14 cellular contexts compared by ENCODE assay signal in the genomic region with DNA sequence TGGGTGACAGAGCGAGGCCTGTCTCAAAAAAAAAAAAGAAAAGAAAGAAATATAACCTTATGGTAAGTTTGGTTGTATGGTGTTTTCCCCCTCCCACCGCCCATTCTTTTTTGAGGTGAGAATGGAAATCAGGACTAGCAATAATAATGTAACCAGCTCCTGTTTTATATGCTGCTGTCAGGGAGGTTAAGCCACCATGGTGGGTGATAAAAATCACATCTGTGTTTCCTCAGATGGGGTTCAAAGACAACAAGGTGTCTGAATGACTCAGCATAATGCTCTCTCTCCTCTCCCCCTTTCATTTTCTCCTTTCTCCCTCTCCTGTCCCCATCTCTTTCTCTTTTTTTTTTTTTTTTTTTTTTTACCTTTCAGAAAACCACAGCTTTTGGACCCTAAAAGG. TPM values are rescaled to one million over a fixed set of nuclear protein-coding genes. Genes with fewer than 3 reads are reported as not detected.
DNase-seq lines count a peak whose midpoint lies in the region; ATAC-seq and TF ChIP-seq lines count a peak whose summit lies in the region.
"Had no signal": no experiment of that assay in that cellular context is flagged by ENCODE, and none has a peak within 500 bp of the region (broad histone marks: within the 10 kb centered on the region; RNA-seq: fewer than 3 reads in every experiment).

No MANE protein-coding gene starts in this region.

- H3K9me3 Mint-ChIP-seq in activated CD8-positive, alpha-beta T cell treated with anti-CD3 and anti-CD28 coated beads, Interleukin-2, amount 10 ng/mL, durations not matched to agents 7 days and 5 days (ENCODE audit: insufficient read depth) = no peaks in the 10 kb centered on the region

- H3K9me3 ChIP-seq in HEK293 (ENCODE audit: control insufficient read depth, insufficient read depth, low read depth, low read length) (no peaks in the 10 kb centered on the region; the same call in 1 of the 2 replicates), osteoblast (ENCODE audit: low read depth, low read length) (no peaks in the 10 kb centered on the region), uterus (no peaks in the 10 kb centered on the region)

- no peak for TF ChIP-seq POLR2A in uterus (IDR thresholded peaks at IDR 0.05)

- TF ChIP-seq CTCF in HEK293 (tag by site-specific recombination; IDR thresholded peaks at IDR 0.05) (no peak), osteoblast (IDR thresholded peaks at IDR 0.05; ENCODE audit: extremely low read depth, low read depth, low read length) (no peak), uterus (IDR thresholded peaks at IDR 0.05) (no peak)

- CTCF ChIA-PET in HEK293 (lab: Yijun Ruan, JAX) (interaction anchor here (0.6 to 2.0 kb wide), 6 partner anchors 14 to 238 kb away, joined by 3 to 9 read pairs (median 4); no protein-coding TSS in a partner anchor), HEK293T (lab: Yijun Ruan, JAX) (interaction anchor here (0.6 kb wide), 2 partner anchors 27 to 52 kb away, joined by 3 read pairs; no protein-coding TSS in a partner anchor)
- CTCF ChIA-PET in activated CD8-positive, alpha-beta T cell treated with anti-CD3 and anti-CD28 coated beads, Interleukin-2, amount 10 ng/mL, durations not matched to agents 7 days and 5 days (lab: Charles Lee) = interaction anchor here (0.7 to 1.8 kb wide), 6 partner anchors 21 to 121 kb away, joined by 3 to 7 read pairs (median 3); no protein-coding TSS in a partner anchor

- intact Hi-C loops in uterus (cut with DNase I; ENCODE audit: low total_unique reads) = no loop called here

- no peaks in the 10 kb centered on the region for H3K27me3 ChIP-seq in osteoblast (ENCODE audit: insufficient read depth, low read length)
- no peaks in the 10 kb centered on the region for H3K27me3 ChIP-seq in uterus
- H3K27me3 ChIP-seq: foreskin keratinocyte had no signal

- peaks cover 38% of the 10 kb centered on the region for H4K20me1 ChIP-seq in osteoblast (ENCODE audit: insufficient read depth, low read length)

- no peak overlapping the region for H3K4me2 ChIP-seq in osteoblast (ENCODE audit: insufficient read depth, low read length)

- H3K36me3 Mint-ChIP-seq in activated CD8-positive, alpha-beta T cell treated with anti-CD3 and anti-CD28 coated beads, Interleukin-2, amount 10 ng/mL, durations not matched to agents 7 days and 5 days (ENCODE audit: low read depth) = peaks cover 79% of the 10 kb centered on the region

- H2AFZ ChIP-seq in osteoblast (ENCODE audit: low read length) = no peak overlapping the region

- no peak for DNase-seq in activated CD4-positive, CD25-positive, alpha-beta regulatory T cell (lab: John Stamatoyannopoulos, UW)
- no peak for DNase-seq in activated CD8-positive, alpha-beta T cell treated with anti-CD3 and anti-CD28 coated beads, Interleukin-2, amount 10 ng/mL, durations not matched to agents 7 days and 5 days
- no peak for DNase-seq in osteoblast (ENCODE audit: insufficient read length, low spot score, missing footprints)
- DNase-seq in HEK293T (ENCODE audit: extremely low spot score) = no peak
- DNase-seq in uterus = no peak
- DNase-seq: activated effector memory CD4-positive, alpha-beta T cell treated with anti-CD3 and anti-CD28 coated beads, Interleukin-2, amount 50 U/mL, for 16 hours; effector memory CD4-positive, alpha-beta T cell; foreskin keratinocyte; midbrain; NCI-H1105 treated with DMSO at 0.1 percent for 48 hours had no signal

- H3K4me3 ChIP-seq in HEK293 (ENCODE audit: low read depth, low read length) (no peak overlapping the region), osteoblast (ENCODE audit: insufficient read depth, low read length) (no peak overlapping the region), uterus (no peak overlapping the region)

- peaks cover 99 to 100% of the 10 kb centered on the region in 2 experiments for H3K36me3 ChIP-seq in HEK293 (ENCODE audit: control insufficient read depth in 2 of 2, insufficient read depth in 1 of 2, low read length in 2 of 2)
- peaks cover 85% of the 10 kb centered on the region for H3K36me3 ChIP-seq in osteoblast (ENCODE audit: insufficient read depth, low read length)
- H3K36me3 ChIP-seq in uterus = no peaks in the 10 kb centered on the region

- peak; percentile 52 for ATAC-seq in activated CD4-positive, CD25-positive, alpha-beta regulatory T cell treated with anti-CD3 and anti-CD28 coated beads, Interleukin-2, amount 50 U/mL, for 24 hours
- ATAC-seq in activated CD8-positive, alpha-beta T cell treated with anti-CD3 and anti-CD28 coated beads, Interleukin-2, amount 10 ng/mL, durations not matched to agents 7 days and 5 days = peak; percentile 47
- no peak for ATAC-seq in GM21529 (IDR thresholded peaks at IDR 0.05; ENCODE audit: unreplicated experiment)

- H3K27ac Mint-ChIP-seq in activated CD8-positive, alpha-beta T cell treated with anti-CD3 and anti-CD28 coated beads, Interleukin-2, amount 10 ng/mL, durations not matched to agents 7 days and 5 days = no peak overlapping the region

- peaks cover 34% of the 10 kb centered on the region for H3K79me2 ChIP-seq in osteoblast (ENCODE audit: insufficient read depth, low read length)

- H3K27ac ChIP-seq in HEK293 (ENCODE audit: extremely low read depth, low read depth, low read length) = no peak overlapping the region
- H3K27ac ChIP-seq in osteoblast (ENCODE audit: low read depth, low read length) = peak overlapping the region; percentile 42
- peak overlapping the region in 1 of 2 donors; percentile 1 for H3K27ac ChIP-seq in uterus
- H3K27ac ChIP-seq: 22Rv1, foreskin keratinocyte had no signal

- H3K4me3 Mint-ChIP-seq in activated CD8-positive, alpha-beta T cell treated with anti-CD3 and anti-CD28 coated beads, Interleukin-2, amount 10 ng/mL, durations not matched to agents 7 days and 5 days = no peak overlapping the region

- H3K4me1 Mint-ChIP-seq in activated CD8-positive, alpha-beta T cell treated with anti-CD3 and anti-CD28 coated beads, Interleukin-2, amount 10 ng/mL, durations not matched to agents 7 days and 5 days (ENCODE audit: low read depth) = peaks cover 36% of the 10 kb centered on the region

- H3K4me1 ChIP-seq in HEK293 (ENCODE audit: control insufficient read depth, insufficient read depth, low read length) (peaks cover 16% of the 10 kb centered on the region), osteoblast (ENCODE audit: insufficient read depth, low read length) (peaks cover 33% of the 10 kb centered on the region), uterus (no peaks in the 10 kb centered on the region)
- H3K4me1 ChIP-seq: foreskin keratinocyte had no signal

- POLR2A ChIA-PET in HEK293 (lab: Yijun Ruan, JAX) = interaction anchor here (0.6 to 1.3 kb wide), 2 partner anchors 48 to 54 kb away, joined by 3 to 4 read pairs; no protein-coding TSS in a partner anchor
- POLR2A ChIA-PET in activated CD8-positive, alpha-beta T cell treated with anti-CD3 and anti-CD28 coated beads, Interleukin-2, amount 10 ng/mL, durations not matched to agents 7 days and 5 days (lab: Charles Lee) = interaction anchor here (0.7 to 1.7 kb wide), 2 partner anchors 53 to 55 kb away, joined by 4 to 7 read pairs; a partner anchor contains a TSS
- POLR2A ChIA-PET in HEK293T (lab: Yijun Ruan, JAX) = interaction anchor here (1.8 kb wide), 1 partner anchor 54 kb away, joined by 5 read pairs; a partner anchor contains a TSS

- no peaks in the 10 kb centered on the region for H3K27me3 Mint-ChIP-seq in activated CD8-positive, alpha-beta T cell treated with anti-CD3 and anti-CD28 coated beads, Interleukin-2, amount 10 ng/mL, durations not matched to agents 7 days and 5 days (ENCODE audit: low read depth)

TF ChIP-seq in HEK293, 187 proteins besides CTCF, POLR2A, EP300 and RAD21 (continues in another document):
- TF ChIP-seq GLIS1 (tag by site-specific recombination; IDR thresholded peaks at IDR 0.05) (peak; percentile 51), ZNF623 (tag by site-specific recombination; IDR thresholded peaks at IDR 0.05) (no peak), GFI1B (tag by site-specific recombination; IDR thresholded peaks at IDR 0.05) (0 out of 2 replicates have a peak, but pooled peaks have one; percentile 11), ZNF366 (tag by site-specific recombination; conservative IDR thresholded peaks at IDR 0.05) (0 out of 2 replicates have a peak, but pooled peaks have one; percentile 11)
- TF ChIP-seq, protein P1, sequence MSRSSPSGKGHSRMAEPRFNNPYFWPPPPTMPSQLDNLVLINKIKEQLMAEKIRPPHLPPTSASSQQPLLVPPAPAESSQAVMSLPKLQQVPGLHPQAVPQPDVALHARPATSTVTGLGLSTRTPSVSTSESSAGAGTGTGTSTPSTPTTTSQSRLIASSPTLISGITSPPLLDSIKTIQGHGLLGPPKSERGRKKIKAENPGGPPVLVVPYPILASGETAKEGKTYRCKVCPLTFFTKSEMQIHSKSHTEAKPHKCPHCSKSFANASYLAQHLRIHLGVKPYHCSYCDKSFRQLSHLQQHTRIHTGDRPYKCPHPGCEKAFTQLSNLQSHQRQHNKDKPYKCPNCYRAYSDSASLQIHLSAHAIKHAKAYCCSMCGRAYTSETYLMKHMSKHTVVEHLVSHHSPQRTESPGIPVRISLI (tag by site-specific recombination; IDR thresholded peaks at IDR 0.05) = peak; percentile 73; the same call in 1 of the 2 replicates

TF ChIP-seq in HEK293T, 16 proteins besides CTCF, POLR2A, EP300 and RAD21 (continues in another document):
- no peak for TF ChIP-seq FOXA1 (IDR thresholded peaks at IDR 0.05)
- no peak for TF ChIP-seq HDGF (IDR thresholded peaks at IDR 0.05; ENCODE audit: borderline replicate concordance)
- no peak for TF ChIP-seq ZNF384 (IDR thresholded peaks at IDR 0.05)
- TF ChIP-seq FOXM1 (IDR thresholded peaks at IDR 0.05; ENCODE audit: borderline replicate concordance) = no peak
- no peak for TF ChIP-seq FOXK2 (IDR thresholded peaks at IDR 0.05)
- no peak for TF ChIP-seq ELF4 (IDR thresholded peaks at IDR 0.05)
- TF ChIP-seq BHLHE40 (IDR thresholded peaks at IDR 0.05; ENCODE audit: borderline replicate concordance) = no peak
- TF ChIP-seq, protein P2, sequence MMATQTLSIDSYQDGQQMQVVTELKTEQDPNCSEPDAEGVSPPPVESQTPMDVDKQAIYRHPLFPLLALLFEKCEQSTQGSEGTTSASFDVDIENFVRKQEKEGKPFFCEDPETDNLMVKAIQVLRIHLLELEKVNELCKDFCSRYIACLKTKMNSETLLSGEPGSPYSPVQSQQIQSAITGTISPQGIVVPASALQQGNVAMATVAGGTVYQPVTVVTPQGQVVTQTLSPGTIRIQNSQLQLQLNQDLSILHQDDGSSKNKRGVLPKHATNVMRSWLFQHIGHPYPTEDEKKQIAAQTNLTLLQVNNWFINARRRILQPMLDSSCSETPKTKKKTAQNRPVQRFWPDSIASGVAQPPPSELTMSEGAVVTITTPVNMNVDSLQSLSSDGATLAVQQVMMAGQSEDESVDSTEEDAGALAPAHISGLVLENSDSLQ (IDR thresholded peaks at IDR 0.05) = no peak
- no peak for TF ChIP-seq ARNT (IDR thresholded peaks at IDR 0.05)

RNA-seq across cellular contexts. Expression of a gene that starts 28.3 kb away (rescaled TPM):
- 1 to 10 TPM; 6.3 to 8.3 TPM for total RNA-seq in activated CD8-positive, alpha-beta T cell treated with anti-CD3 and anti-CD28 coated beads, Interleukin-2, amount 10 ng/mL, durations not matched to agents 7 days and 5 days
- total RNA-seq in osteoblast = 25.0 and 29.8 TPM in 2 replicates
- 10 to 100 TPM; 22.4 to 54.6 (median 43.0) TPM for total RNA-seq in uterus

RNA-seq across cellular contexts. Expression of a gene that starts 53.7 kb away (rescaled TPM):
- total RNA-seq in activated CD8-positive, alpha-beta T cell treated with anti-CD3 and anti-CD28 coated beads, Interleukin-2, amount 10 ng/mL, durations not matched to agents 7 days and 5 days = 100 to 1,000 TPM; 133 to 139 TPM
- total RNA-seq in osteoblast (77.8 and 85.8 TPM in 2 replicates), uterus (100 to 1,000 TPM in 3 of 4 donors, 10 to 100 TPM in 1; 57.1 to 161 (median 119) TPM)
